In the genomic region with DNA sequence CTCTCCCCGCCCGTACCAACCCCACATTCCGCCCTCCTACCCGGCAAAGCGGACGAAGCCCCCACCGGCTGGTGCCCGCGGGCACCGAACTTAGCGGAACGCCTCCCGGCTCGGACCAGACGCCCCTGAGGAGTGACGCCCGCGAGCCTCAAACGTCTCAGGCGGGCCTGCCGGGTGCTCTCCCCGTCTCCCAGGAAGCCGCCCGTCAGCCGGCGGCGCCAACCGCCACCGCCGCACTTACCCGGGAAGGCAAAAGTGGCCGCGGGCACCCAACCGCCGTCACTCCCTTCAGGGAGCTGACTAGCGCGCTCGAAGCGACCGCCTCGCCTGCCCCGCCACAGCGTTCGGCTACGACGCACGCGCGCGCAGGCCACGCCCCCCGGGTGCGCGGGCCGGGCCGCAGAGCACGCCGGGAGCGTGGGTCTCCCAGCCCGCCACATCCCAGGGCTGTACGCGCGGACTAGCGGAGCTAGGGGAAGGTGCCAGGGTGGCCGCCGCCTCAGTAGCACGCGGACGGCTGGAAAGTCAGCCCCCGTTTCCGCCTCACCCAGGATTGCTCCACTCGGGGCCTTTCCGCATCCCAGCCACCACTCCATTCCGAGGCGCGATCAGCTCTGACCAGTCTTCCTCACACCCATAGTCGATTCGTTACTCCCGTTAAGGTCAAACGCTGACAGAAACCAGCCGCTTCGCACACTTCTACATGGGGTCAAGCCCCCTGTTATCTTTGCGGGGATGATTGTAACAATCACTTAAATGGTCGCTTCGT, we compare ENCODE assay signal across 8 cellular contexts. TPM values are rescaled to one million over a fixed set of nuclear protein-coding genes. Genes with fewer than 3 reads are reported as not detected.
DNase-seq lines count a peak whose midpoint lies in the region; ATAC-seq lines count a peak whose summit lies in the region.

A gene (minus strand): TSS at position 346 of the 769 bp plus-strand sequence. CDS start 3,760 bp downstream, outside the sequence.

- H3K79me1 ChIP-seq in mesenchymal stem cell (replicated peaks; ENCODE audit: low read length, poor library complexity, severe bottlenecking): peaks cover 16% of the 10 kb centered on the region

- H3K9me3 Mint-ChIP-seq in effector memory CD8-positive, alpha-beta T cell: no peaks in the 10 kb centered on the region

- peak within 1 kb of the TSS; percentile 7 to 99 for H3K4ac ChIP-seq in mesenchymal stem cell (ENCODE audit: low read depth in 1 of 2, low read length in 2 of 2)

- H2AK5ac ChIP-seq in mesenchymal stem cell (ENCODE audit: low read length, severe bottlenecking): peak within 1 kb of the TSS; percentile 45

- peak within 1 kb of the TSS; percentile 88 for H4K91ac ChIP-seq in mesenchymal stem cell (ENCODE audit: low read length)

- no peaks in the 10 kb centered on the region for H3K9me3 ChIP-seq in mesenchymal stem cell (ENCODE audit: control insufficient read depth, low read length)

- H3K9ac ChIP-seq in mesenchymal stem cell (ENCODE audit: low read length): peak within 1 kb of the TSS; percentile 94

- 17% methylated on average over 67 of the region's 85 CpGs for WGBS in mesenchymal stem cell

- H3K4me1 ChIP-seq in mesenchymal stem cell (ENCODE audit: control insufficient read depth, insufficient read depth, low read depth, low read length): peaks cover 16% of the 10 kb centered on the region

- peak within 1 kb of the TSS; percentile 24 for H2BK120ac ChIP-seq in mesenchymal stem cell (ENCODE audit: low read depth, low read length)

- H3K14ac ChIP-seq in mesenchymal stem cell (ENCODE audit: low read length in 2 of 2): peak within 1 kb of the TSS in 1 of 2 experiments; percentile 92

- H2BK12ac ChIP-seq in mesenchymal stem cell (ENCODE audit: low read length in 2 of 2): peak within 1 kb of the TSS; percentile 30 to 42

- ATAC-seq in GM19455 (IDR thresholded peaks at IDR 0.05; ENCODE audit: unreplicated experiment) (peak; percentile 93), HG03575 (IDR thresholded peaks at IDR 0.05; ENCODE audit: extremely low read depth, insufficient number of reproducible peaks, low FRiP score, unreplicated experiment) (peak; percentile 61)
- peak; percentile 93 for ATAC-seq in effector memory CD8-positive, alpha-beta T cell (replicated peaks)

- H3K4me2 ChIP-seq in mesenchymal stem cell (ENCODE audit: low read length, poor library complexity, severe bottlenecking): peak within 1 kb of the TSS; percentile 98

- peak within 1 kb of the TSS in 1 of 2 experiments; percentile 89 for H3K23ac ChIP-seq in mesenchymal stem cell (ENCODE audit: low read length in 2 of 2)

- H2AFZ ChIP-seq in mesenchymal stem cell (ENCODE audit: low read depth, low read length): peak within 1 kb of the TSS; percentile 100

- H2BK15ac ChIP-seq in mesenchymal stem cell (ENCODE audit: low read depth, poor library complexity, severe bottlenecking): peak within 1 kb of the TSS; percentile 13

- H3K4me3 ChIP-seq in mesenchymal stem cell (ENCODE audit: insufficient read depth in 1 of 2, low read depth in 1 of 2, low read length in 2 of 2): peak within 1 kb of the TSS; percentile 82 to 90

- H3K4me1 Mint-ChIP-seq in effector memory CD8-positive, alpha-beta T cell (ENCODE audit: low read depth in 2 of 2): peaks cover 18 to 19% of the 10 kb centered on the region in 2 donors

- H4K8ac ChIP-seq in mesenchymal stem cell (ENCODE audit: low read length): peak within 1 kb of the TSS; percentile 99

- H3K18ac ChIP-seq in mesenchymal stem cell (ENCODE audit: low read depth in 1 of 2, low read length in 2 of 2): peak within 1 kb of the TSS; percentile 80 to 98

- peak within 1 kb of the TSS; percentile 66 for H2BK5ac ChIP-seq in mesenchymal stem cell (ENCODE audit: low read depth, low read length, poor library complexity, severe bottlenecking)

- H3K27ac ChIP-seq in mesenchymal stem cell (ENCODE audit: low read length, poor library complexity, severe bottlenecking): peak within 1 kb of the TSS; percentile 31

- peaks cover 27% of the 10 kb centered on the region for H3K36me3 Mint-ChIP-seq in effector memory CD8-positive, alpha-beta T cell (ENCODE audit: insufficient read depth)

- H3K36me3 ChIP-seq in mesenchymal stem cell (ENCODE audit: control insufficient read depth in 1 of 2, insufficient read depth in 2 of 2, low read depth in 1 of 2, low read length in 2 of 2): peaks cover 0 to 6% of the 10 kb centered on the region in 2 experiments

- no peaks in the 10 kb centered on the region for H3K27me3 ChIP-seq in mesenchymal stem cell (ENCODE audit: control insufficient read depth in 1 of 2, insufficient read depth in 1 of 2, low read length in 2 of 2)

- H3K27ac Mint-ChIP-seq in effector memory CD8-positive, alpha-beta T cell: peak within 1 kb of the TSS; percentile 89 to 91

- peak within 1 kb of the TSS; percentile 83 to 92 for H3K4me3 Mint-ChIP-seq in effector memory CD8-positive, alpha-beta T cell

- H3K27me3 Mint-ChIP-seq in effector memory CD8-positive, alpha-beta T cell: no peaks in the 10 kb centered on the region

- peak; percentile 62 for DNase-seq in CMK (ENCODE audit: low read depth)
- DNase-seq in NOMO-1 treated with DMSO at 0.1 percent for 48 hours (lab: John Stamatoyannopoulos, UW; ENCODE audit: unreplicated experiment): peak; percentile 67
- peak; percentile 73 to 84 (median 77) for DNase-seq in activated CD8-positive, alpha-beta memory T cell treated with anti-CD3 and anti-CD28 coated beads for 48 hours (ENCODE audit: low read depth in 2 of 3, low spot score in 2 of 3)
- peak; percentile 84 to 91 (median 84) for DNase-seq in effector memory CD8-positive, alpha-beta T cell
- peak; percentile 76 for DNase-seq in mesenchymal stem cell
- DNase-seq in stimulated activated CD8-positive, alpha-beta memory T cell treated with anti-CD3 and anti-CD28 coated beads, Interleukin-12 subunit alpha, Interleukin-12 subunit beta, amount 100 ng/mL, for 4 hours (ENCODE audit: low read depth): peak; percentile 84

RNA-seq across cellular contexts. Expression of the gene that starts here (rescaled TPM):
- polyA plus RNA-seq in mesenchymal stem cell (2013, experiment 1 of 2): 6.3 TPM
- polyA plus RNA-seq in mesenchymal stem cell (2013, experiment 2 of 2): 6.3 TPM

Comparison
In these comparisons a context has a peak if more than half of its experiments do, and no peak if none do; other contexts are left out.
1. Peak in every context shown above with its lines: DNase-seq, ATAC-seq, H3K4me3 ChIP-seq and H3K27ac ChIP-seq.